Comparison of ENCODE assay signal across 8 cellular contexts in the genomic region with DNA sequence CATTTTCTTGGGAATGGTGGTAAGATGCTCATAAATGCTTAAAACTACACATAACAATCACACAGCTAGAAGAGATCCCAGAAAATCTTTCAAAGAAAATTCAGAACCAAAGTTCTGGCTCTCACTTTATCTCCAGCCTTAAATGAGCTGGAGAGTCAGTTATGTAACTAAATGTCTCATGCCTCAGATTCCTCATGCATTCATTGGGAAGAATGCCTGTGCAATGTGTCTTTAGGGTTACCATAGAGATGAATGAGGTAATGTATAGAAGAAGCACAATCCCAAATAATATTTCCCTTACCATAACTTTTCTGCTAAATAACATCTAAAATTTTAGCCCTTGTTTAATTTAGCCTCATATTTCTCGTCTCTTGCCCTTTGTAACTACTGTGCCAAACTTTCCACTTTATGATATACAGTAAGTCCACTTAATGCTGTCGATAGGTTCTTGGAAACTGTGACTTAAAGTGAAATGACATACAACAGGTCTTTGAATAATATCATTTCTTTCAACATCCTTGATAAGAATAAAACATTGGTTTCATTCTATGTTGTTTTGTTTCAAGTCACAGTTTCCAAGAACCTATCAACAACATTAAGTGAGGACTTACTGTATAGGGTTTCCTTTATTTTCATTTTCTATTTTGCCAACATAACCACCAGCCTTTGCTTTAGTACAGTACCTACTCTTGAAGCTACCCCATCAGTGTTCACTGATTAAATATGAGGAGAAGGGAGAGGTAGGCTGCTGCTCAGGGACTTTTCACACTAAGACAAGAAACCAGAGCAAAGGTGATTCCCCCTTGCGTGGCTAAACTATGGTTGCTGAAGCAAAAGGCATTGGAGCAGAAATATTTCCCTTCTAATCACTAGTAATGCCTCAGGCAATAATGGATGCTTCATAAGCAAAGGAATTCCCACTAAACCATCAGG.
DNase-seq lines count a peak whose midpoint lies in the region; ATAC-seq and TF ChIP-seq lines count a peak whose summit lies in the region.

No MANE protein-coding gene starts in this region.

- no peaks in the 10 kb centered on the region for H3K27me3 ChIP-seq in left lung

- no peak for DNase-seq in activated T-cell treated with anti-CD3 and anti-CD28 coated beads, Interleukin-2, amount 50 U/mL, for 24 hours
- DNase-seq in activated T-cell treated with anti-CD3 and anti-CD28 coated beads, Interleukin-2, amount 50 U/mL, for 1 hour = no peak
- DNase-seq in HPDE6-E6E7 (ENCODE audit: extremely low spot score) = peak; percentile 21
- DNase-seq in cardiac fibroblast (ENCODE audit: low read depth in 2 of 2) = peak; percentile 57 to 89
- DNase-seq in superior temporal gyrus (ENCODE audit: extremely low spot score) = peak; percentile 53
- no peak for DNase-seq in HuH-7 (ENCODE audit: low spot score)
- no peak for DNase-seq in left lung
- DNase-seq in GM10266 (ENCODE audit: extremely low spot score) = no peak

- H3K9me3 Mint-ChIP-seq in activated T-cell treated with anti-CD3 and anti-CD28 coated beads, Interleukin-2, amount 50 U/mL, for 24 hours = peaks cover 9% of the 10 kb centered on the region

- peaks cover 91% of the 10 kb centered on the region for H3K4me1 Mint-ChIP-seq in activated T-cell treated with anti-CD3 and anti-CD28 coated beads, Interleukin-2, amount 50 U/mL, for 24 hours (ENCODE audit: low read depth)

- no peak for TF ChIP-seq CTCF in cardiac fibroblast (IDR thresholded peaks at IDR 0.05; ENCODE audit: low read depth, low read length)
- no peak for TF ChIP-seq CTCF in left lung (IDR thresholded peaks at IDR 0.05)
- TF ChIP-seq CTCF in GM10266 (IDR thresholded peaks at IDR 0.05; ENCODE audit: control insufficient read depth, insufficient read depth, low read depth, missing control alignments) = no peak

- H3K9me3 ChIP-seq in left lung = no peaks in the 10 kb centered on the region

- H3K4me3 ChIP-seq in cardiac fibroblast (replicated peaks in 1 of 2; ENCODE audit: low read depth in 2 of 2, low read length in 2 of 2) = no peak overlapping the region
- H3K4me3 ChIP-seq in left lung = no peak overlapping the region

- H3K4me3 Mint-ChIP-seq in activated T-cell treated with anti-CD3 and anti-CD28 coated beads, Interleukin-2, amount 50 U/mL, for 24 hours = peak overlapping the region; percentile 50

- H3K27ac ChIP-seq in left lung = peak overlapping the region in 1 of 2 donors; percentile 86

- H3K36me3 ChIP-seq in left lung = no peaks in the 10 kb centered on the region

- ATAC-seq in left lung = no peak

- no peaks in the 10 kb centered on the region for H3K27me3 Mint-ChIP-seq in activated T-cell treated with anti-CD3 and anti-CD28 coated beads, Interleukin-2, amount 50 U/mL, for 24 hours

- peak overlapping the region; percentile 96 for H3K27ac Mint-ChIP-seq in activated T-cell treated with anti-CD3 and anti-CD28 coated beads, Interleukin-2, amount 50 U/mL, for 24 hours

- peaks cover 5 to 45% of the 10 kb centered on the region in 2 donors for H3K4me1 ChIP-seq in left lung

- intact Hi-C loops in left lung (cut with DNase I) = no loop called here

- peaks cover 12% of the 10 kb centered on the region for H3K36me3 Mint-ChIP-seq in activated T-cell treated with anti-CD3 and anti-CD28 coated beads, Interleukin-2, amount 50 U/mL, for 24 hours (ENCODE audit: low read depth)

Comparison
In these comparisons a context has a peak if more than half of its experiments do, and no peak if none do; other contexts are left out.
1. DNase-seq: peak in HPDE6-E6E7 (single experiment), cardiac fibroblast (2 of 2) and superior temporal gyrus (single experiment); none in activated T-cell treated with anti-CD3 and anti-CD28 coated beads, Interleukin-2, amount 50 U/mL, for 24 hours (single experiment), activated T-cell treated with anti-CD3 and anti-CD28 coated beads, Interleukin-2, amount 50 U/mL, for 1 hour (single experiment), HuH-7 (single experiment), left lung (0 of 2) and GM10266 (single experiment).